In the genomic region with DNA sequence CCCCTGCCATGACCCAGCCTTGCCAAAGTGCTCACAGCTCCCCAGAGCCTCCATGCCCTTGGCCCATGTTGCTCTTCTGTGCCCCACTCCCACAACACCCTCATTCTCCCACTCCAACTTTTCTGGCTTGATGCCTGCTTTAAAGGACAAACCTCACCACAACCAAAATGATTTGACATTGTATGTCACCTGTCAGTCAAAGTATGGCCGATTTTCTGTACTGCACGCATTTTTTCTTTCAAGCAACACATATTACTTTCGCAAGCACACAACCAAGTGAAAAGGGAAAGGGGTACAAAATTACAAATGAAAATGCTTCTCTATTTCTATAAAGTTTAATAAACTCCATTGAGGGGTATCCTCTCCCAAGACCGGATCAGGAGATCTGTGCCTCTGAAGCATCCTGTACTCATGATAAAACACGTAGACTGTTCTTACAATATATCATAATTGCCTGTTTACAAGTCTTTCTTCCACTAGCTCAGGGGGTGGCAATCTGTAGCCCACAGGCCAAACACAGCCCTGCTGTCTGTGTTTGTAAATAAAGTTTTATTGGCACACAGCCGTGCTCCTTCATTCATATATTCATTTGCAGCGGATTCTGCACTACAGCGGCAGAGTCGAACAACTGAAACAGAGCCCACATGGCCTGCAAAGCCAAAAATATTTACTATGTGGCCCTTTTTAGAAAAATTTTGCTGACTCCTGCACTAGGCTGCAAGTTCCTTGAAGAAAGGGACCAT, we compare ENCODE assay signal across 20 cellular contexts.
"Had no signal": no experiment of that assay in that cellular context is flagged by ENCODE, and none has a peak within 500 bp of the region (broad histone marks: within the 10 kb centered on the region; RNA-seq: fewer than 3 reads in every experiment).

No MANE protein-coding gene starts in this region.

- H3K4me3 ChIP-seq: dorsolateral prefrontal cortex, gastroesophageal sphincter, heart right ventricle, left ventricle myocardium inferior, prostate gland, tibial artery, vagina had no signal

- H3K9me3 Mint-ChIP-seq: activated T-helper 17 cell treated with anti-CD3 and anti-CD28 coated beads, Interleukin-2, amount 50 U/mL, for 72 hours; memory B cell; natural killer cell treated with Interleukin-12 subunit alpha and Interleukin-12 subunit beta and Interleukin-15 and Interleukin-18, amount 100 ng/mL, for 72 hours had no signal

- ATAC-seq: activated T-helper 17 cell treated with anti-CD3 and anti-CD28 coated beads, Interleukin-2, amount 50 U/mL, for 72 hours; gastroesophageal sphincter; heart right ventricle; natural killer cell treated with Interleukin-12 subunit alpha and Interleukin-12 subunit beta and Interleukin-15 and Interleukin-18, amount 100 ng/mL, for 72 hours; right cardiac atrium had no signal

- H3K36me3 ChIP-seq: gastroesophageal sphincter, heart right ventricle, left ventricle myocardium inferior, prostate gland, tibial artery, vagina had no signal

- H3K36me3 Mint-ChIP-seq: memory B cell; natural killer cell treated with Interleukin-12 subunit alpha and Interleukin-12 subunit beta and Interleukin-15 and Interleukin-18, amount 100 ng/mL, for 72 hours had no signal

- H3K27me3 ChIP-seq: dorsolateral prefrontal cortex, gastroesophageal sphincter, vagina had no signal

- H3K27ac Mint-ChIP-seq: activated T-helper 17 cell treated with anti-CD3 and anti-CD28 coated beads, Interleukin-2, amount 50 U/mL, for 72 hours; memory B cell; natural killer cell treated with Interleukin-12 subunit alpha and Interleukin-12 subunit beta and Interleukin-15 and Interleukin-18, amount 100 ng/mL, for 72 hours had no signal

- H3K9me3 ChIP-seq: gastroesophageal sphincter, heart right ventricle, left ventricle myocardium inferior, prostate gland, tibial artery, vagina had no signal

- H3K27ac ChIP-seq: gastroesophageal sphincter, heart right ventricle, left ventricle myocardium inferior, prostate gland, tibial artery, vagina had no signal

- H3K4me1 Mint-ChIP-seq: activated T-helper 17 cell treated with anti-CD3 and anti-CD28 coated beads, Interleukin-2, amount 50 U/mL, for 72 hours; memory B cell had no signal

- H3K4me3 Mint-ChIP-seq: activated T-helper 17 cell treated with anti-CD3 and anti-CD28 coated beads, Interleukin-2, amount 50 U/mL, for 72 hours; memory B cell; natural killer cell treated with Interleukin-12 subunit alpha and Interleukin-12 subunit beta and Interleukin-15 and Interleukin-18, amount 100 ng/mL, for 72 hours had no signal

- DNase-seq: activated CD4-positive, CD25-positive, alpha-beta regulatory T cell treated with anti-CD3 and anti-CD28 coated beads, Interleukin-2, amount 50 U/mL, for 72 hours; activated naive CD4-positive, alpha-beta T cell treated with Interleukin-2 at 50 U/mL for 16 hours; anterior cingulate cortex; dorsolateral prefrontal cortex; erythroblast; heart right ventricle; kidney; left ventricle myocardium inferior; right cardiac atrium; small intestine; stimulated activated CD4-positive, alpha-beta T cell treated with anti-CD3 and anti-CD28 coated beads, Interleukin-4, amount 100 ng/mL, for 24 hours; stimulated activated naive CD4-positive, alpha-beta T cell; T1000; tibial artery had no signal
